21 cellular contexts compared by ENCODE assay signal in the genomic region with DNA sequence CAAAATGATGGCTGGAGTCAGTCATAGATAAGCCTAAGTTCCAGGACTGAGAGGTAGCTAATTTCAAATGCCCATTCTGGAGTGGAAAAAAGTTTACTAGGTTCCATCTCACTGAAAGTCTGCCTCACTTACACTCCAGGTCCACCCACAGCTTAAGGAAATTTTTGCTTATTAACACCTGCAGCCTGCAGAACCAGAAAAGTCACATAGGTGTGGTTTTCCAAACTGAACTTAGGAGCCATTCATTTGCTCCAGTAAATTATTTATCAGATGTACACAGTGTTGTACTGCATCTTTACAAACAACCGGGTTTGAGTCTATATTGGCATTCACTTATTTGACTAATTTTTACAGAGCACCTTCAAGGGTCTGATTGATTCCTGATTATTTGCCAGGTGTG.
"Had no signal": no experiment of that assay in that cellular context is flagged by ENCODE, and none has a peak within 500 bp of the region (broad histone marks: within the 10 kb centered on the region; RNA-seq: fewer than 3 reads in every experiment).

No MANE protein-coding gene starts in this region.

- H3K79me2 ChIP-seq: parathyroid adenoma had no signal

- H3K4me3 ChIP-seq: body of pancreas, gastroesophageal sphincter, sigmoid colon, spleen, thoracic aorta, upper lobe of left lung had no signal

- H3K4me1 ChIP-seq: body of pancreas, gastroesophageal sphincter, sigmoid colon, upper lobe of left lung had no signal

- DNase-seq: activated CD4-positive, alpha-beta memory T cell treated with anti-CD3 and anti-CD28 coated beads, Interleukin-2, amount 10 ng/mL, durations not matched to agents 7 days and 5 days; activated CD4-positive, alpha-beta T cell treated with anti-CD3 and anti-CD28 coated beads for 48 hours; activated effector memory CD4-positive, alpha-beta T cell treated with anti-CD3 and anti-CD28 coated beads, Interleukin-2, amount 50 U/mL, for 16 hours; activated naive CD4-positive, alpha-beta T cell treated with anti-CD3 and anti-CD28 coated beads, Interleukin-2, amount 10 ng/mL, durations not matched to agents 7 days and 5 days; activated T-cell treated with anti-CD3 and anti-CD28 coated beads, Interleukin-2, amount 50 U/mL, for 72 hours; caudate nucleus; effector memory CD4-positive, alpha-beta T cell; head of caudate nucleus; hypothalamus; nephron progenitor cell; sigmoid colon; spleen; stimulated activated CD4-positive, alpha-beta T cell treated with anti-CD3 and anti-CD28 coated beads, Interleukin-4, amount 100 ng/mL, for 1 hour; stimulated activated naive CD4-positive, alpha-beta T cell; SW 1271; T-helper 17 cell; upper lobe of left lung had no signal

- H3K27ac ChIP-seq: body of pancreas, gastroesophageal sphincter, parathyroid adenoma, sigmoid colon, spleen, thoracic aorta, upper lobe of left lung had no signal

- ATAC-seq: activated T-cell treated with anti-CD3 and anti-CD28 coated beads, Interleukin-2, amount 50 U/mL, for 72 hours; body of pancreas; gastroesophageal sphincter; T-helper 17 cell had no signal

- H3K27me3 ChIP-seq: body of pancreas, gastroesophageal sphincter, sigmoid colon, spleen, upper lobe of left lung had no signal

- H3K9me3 ChIP-seq: body of pancreas, gastroesophageal sphincter, sigmoid colon, spleen, thoracic aorta, upper lobe of left lung had no signal

- H2AFZ ChIP-seq: parathyroid adenoma had no signal

- H3K36me3 ChIP-seq: gastroesophageal sphincter, sigmoid colon, spleen, thoracic aorta, upper lobe of left lung had no signal
